In the genomic region with DNA sequence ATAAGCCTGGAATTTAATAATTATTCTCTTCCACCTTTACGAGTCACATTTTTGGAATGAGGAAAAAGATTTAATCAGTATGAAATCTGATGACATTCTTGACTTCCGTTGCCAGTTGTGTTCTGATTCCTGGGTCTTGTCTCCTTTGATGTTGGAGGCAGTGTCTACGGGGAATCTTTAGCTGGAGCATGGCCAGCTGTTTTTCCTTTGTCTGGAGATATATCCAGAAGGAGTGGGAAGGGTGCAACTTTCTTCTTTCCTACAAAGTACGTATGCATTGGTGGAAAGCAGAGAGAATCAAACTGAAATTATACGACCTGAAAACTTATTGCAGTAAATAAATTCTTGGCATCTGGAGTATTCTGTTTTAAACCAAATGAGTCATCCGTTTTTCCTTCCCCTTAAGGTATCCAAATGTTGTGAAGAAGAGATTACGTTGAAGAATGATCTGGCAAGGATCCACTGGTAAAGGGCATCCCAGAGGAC, we compare ENCODE assay signal across 14 cellular contexts. TPM values are rescaled to one million over a fixed set of nuclear protein-coding genes. Genes with fewer than 3 reads are reported as not detected.
DNase-seq lines count a peak whose midpoint lies in the region; ATAC-seq and TF ChIP-seq lines count a peak whose summit lies in the region.
"Had no signal": no experiment of that assay in that cellular context is flagged by ENCODE, and none has a peak within 500 bp of the region (broad histone marks: within the 10 kb centered on the region; RNA-seq: fewer than 3 reads in every experiment).

No MANE protein-coding gene starts in this region.

- no peaks in the 10 kb centered on the region for H3K27me3 Mint-ChIP-seq in mesothelial cell of epicardium (ENCODE audit: low read depth)

- peak overlapping the region; percentile 47; the same call in 1 of the 2 replicates for H3K4me3 ChIP-seq in ACC112 (ENCODE audit: low read depth, low read length)
- no peak overlapping the region for H3K4me3 ChIP-seq in epithelial cell of esophagus (ENCODE audit: low read length)
- H3K4me3 ChIP-seq: hepatocyte, tibial nerve had no signal

- no peak overlapping the region for H3K4me3 Mint-ChIP-seq in mesothelial cell of epicardium

- peak overlapping the region; percentile 66 for H3K27ac Mint-ChIP-seq in mesothelial cell of epicardium

- ATAC-seq in HG02870 (IDR thresholded peaks at IDR 0.05; ENCODE audit: unreplicated experiment) (no peak), GM18520 (IDR thresholded peaks at IDR 0.05; ENCODE audit: unreplicated experiment) (no peak), HG03095 (IDR thresholded peaks at IDR 0.05; ENCODE audit: unreplicated experiment) (no peak)

- no peak for TF ChIP-seq CTCF in epithelial cell of esophagus (IDR thresholded peaks at IDR 0.05; ENCODE audit: insufficient read depth, low read depth, low read length, missing control alignments)
- no peak for TF ChIP-seq CTCF in mesothelial cell of epicardium (IDR thresholded peaks at IDR 0.05; ENCODE audit: unreplicated experiment)

- no peak overlapping the region for H2AFZ ChIP-seq in ACC112 (ENCODE audit: low read length, unreplicated experiment)
- H2AFZ ChIP-seq: hepatocyte had no signal

- H3K27ac ChIP-seq in ACC112 (ENCODE audit: low read depth, low read length) = no peak overlapping the region
- H3K27ac ChIP-seq: hepatocyte, HL-60 had no signal

- peaks cover 13% of the 10 kb centered on the region for H3K4me1 ChIP-seq in ACC112 (ENCODE audit: control insufficient read depth, insufficient read depth, low read length, unreplicated experiment)

- H3K27me3 ChIP-seq in ACC112 (ENCODE audit: insufficient read depth, low read length) = no peaks in the 10 kb centered on the region
- H3K27me3 ChIP-seq: hepatocyte, tibial nerve had no signal

- peak; percentile 67 for DNase-seq in NCI-H460 (ENCODE audit: extremely low read depth, low read depth)
- peak; percentile 56 for DNase-seq in epithelial cell of esophagus (ENCODE audit: low read depth)
- no peak for DNase-seq in mesothelial cell of epicardium (ENCODE audit: low spot score in 2 of 2, unreplicated experiment in 2 of 2)
- no peak for DNase-seq in activated CD4-positive, alpha-beta T cell treated with anti-CD3 and anti-CD28 coated beads, Interleukin-2, amount 50 U/mL, for 48 hours
- DNase-seq: activated CD4-positive, CD25-positive, alpha-beta regulatory T cell; DND-41 had no signal

- H3K79me2 ChIP-seq in ACC112 (ENCODE audit: control insufficient read depth, insufficient read depth, low read length, unreplicated experiment) = no peaks in the 10 kb centered on the region
- H3K79me2 ChIP-seq: hepatocyte had no signal

- no peaks in the 10 kb centered on the region for H3K36me3 Mint-ChIP-seq in mesothelial cell of epicardium

- H3K9me3 Mint-ChIP-seq in mesothelial cell of epicardium = no peaks in the 10 kb centered on the region

- H3K4me1 Mint-ChIP-seq in mesothelial cell of epicardium = peaks cover 40% of the 10 kb centered on the region

- H3K36me3 ChIP-seq in ACC112 (ENCODE audit: insufficient read depth, low read length) = no peaks in the 10 kb centered on the region
- H3K36me3 ChIP-seq: tibial nerve had no signal

RNA-seq across cellular contexts. Expression of gene GNG11, which starts 6.9 kb away (rescaled TPM):
- total RNA-seq in NCI-H460 (2014; rRNA removed; shearing (Covaris generic)) = 62.8 and 66.1 TPM in 2 replicates
- polyA plus RNA-seq in NCI-H460 (2014; cell fraction: nucleus; rRNA removed) = 22.6 and 30.9 TPM in 2 replicates
- 5.8 to 6.7 TPM (median 6.4 TPM) in 3 replicates for total RNA-seq in mesothelial cell of epicardium

RNA-seq across cellular contexts. Expression of gene GNGT1, which starts 8.3 kb away (rescaled TPM):
- 0.47 and 0.61 TPM in 2 replicates for total RNA-seq in NCI-H460 (2014; rRNA removed; shearing (Covaris generic))
- not detected in 2 replicates for polyA plus RNA-seq in NCI-H460 (2014; cell fraction: nucleus; rRNA removed)
- not detected in 3 replicates for total RNA-seq in mesothelial cell of epicardium
- total RNA-seq: chondrocyte, hepatocyte, tibial nerve had no signal

RNA-seq across cellular contexts. Expression of gene TFPI2, which starts 24.1 kb away (rescaled TPM):
- 976 and 998 TPM in 2 replicates for total RNA-seq in NCI-H460 (2014; rRNA removed; shearing (Covaris generic))
- polyA plus RNA-seq in NCI-H460 (2014; cell fraction: nucleus; rRNA removed) = 196 and 200 TPM in 2 replicates
- total RNA-seq in mesothelial cell of epicardium = 58.9 to 73.5 TPM (median 69.4 TPM) in 3 replicates

Comparison
In these comparisons a context has a peak if more than half of its experiments do, and no peak if none do; other contexts are left out.
1. DNase-seq: peak in NCI-H460 (single experiment) and epithelial cell of esophagus (single experiment); none in mesothelial cell of epicardium (0 of 2) and activated CD4-positive, alpha-beta T cell treated with anti-CD3 and anti-CD28 coated beads, Interleukin-2, amount 50 U/mL, for 48 hours (0 of 2).
2. RNA of gene TFPI2, which starts 24.1 kb away (total RNA-seq): 976 to 998 TPM in NCI-H460; 58.9 to 73.5 TPM in mesothelial cell of epicardium; every median in the first group is over 10 times any median in the second.